ENCODE assay signal across 8 cellular contexts in the genomic region with DNA sequence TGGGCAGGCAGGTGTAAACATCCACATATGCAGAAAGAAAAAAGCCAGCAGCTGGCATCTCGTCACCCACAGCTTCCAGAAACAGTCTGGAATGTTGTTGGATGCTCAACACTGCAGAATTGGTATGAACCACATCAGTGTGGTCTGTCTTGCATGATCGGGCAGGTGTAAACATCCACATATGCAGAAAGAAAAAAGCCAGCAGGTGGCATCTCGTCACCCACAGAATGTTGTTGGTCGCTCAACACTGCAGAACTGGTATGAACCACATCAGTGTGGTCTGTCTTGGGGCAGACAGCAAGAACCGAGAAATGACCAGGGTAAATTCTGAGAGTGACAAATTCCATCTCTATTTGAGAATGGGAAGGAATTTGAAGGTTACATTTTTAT. TPM values are rescaled to one million over a fixed set of nuclear protein-coding genes. Genes with fewer than 3 reads are reported as not detected.
A peak's percentile ranks its signal among the peaks of the same experiment; 100 is the strongest.
DNase-seq lines count a peak whose midpoint lies in the region; ATAC-seq and TF ChIP-seq lines count a peak whose summit lies in the region.
"Had no signal": no experiment of that assay in that cellular context is flagged by ENCODE, and none has a peak within 500 bp of the region (broad histone marks: within the 10 kb centered on the region; RNA-seq: fewer than 3 reads in every experiment).

No MANE protein-coding gene starts in this region.

- no peak overlapping the region for H3K4me3 Mint-ChIP-seq in activated naive CD8-positive, alpha-beta T cell

- H3K27me3 Mint-ChIP-seq in activated naive CD8-positive, alpha-beta T cell: no peaks in the 10 kb centered on the region

- no peaks in the 10 kb centered on the region for H3K36me3 ChIP-seq in upper lobe of right lung

- no peaks in the 10 kb centered on the region for H3K27me3 ChIP-seq in upper lobe of right lung

- intact Hi-C loops in upper lobe of right lung (cut with DNase I): no loop called here

- H3K36me3 Mint-ChIP-seq in activated naive CD8-positive, alpha-beta T cell: peaks cover 11% of the 10 kb centered on the region

- ATAC-seq in GM18508 (IDR thresholded peaks at IDR 0.05; ENCODE audit: insufficient read depth, unreplicated experiment) (peak; percentile 89), GM21528 (IDR thresholded peaks at IDR 0.05; ENCODE audit: low FRiP score, unreplicated experiment) (peak; percentile 86), upper lobe of right lung (peak; percentile 35)

- H3K27ac ChIP-seq in upper lobe of right lung: no peak overlapping the region
- H3K27ac ChIP-seq: SK-N-MC had no signal

- H3K27ac Mint-ChIP-seq in activated naive CD8-positive, alpha-beta T cell: peak overlapping the region; percentile 85

- no peaks in the 10 kb centered on the region for H3K9me3 ChIP-seq in upper lobe of right lung

- no peak overlapping the region for H3K4me3 ChIP-seq in Jurkat, Clone E6-1 (ENCODE audit: low read length)
- H3K4me3 ChIP-seq in upper lobe of right lung: no peak overlapping the region
- H3K4me3 ChIP-seq: SK-N-MC had no signal

- H3K9me3 Mint-ChIP-seq in activated naive CD8-positive, alpha-beta T cell (ENCODE audit: low read depth): no peaks in the 10 kb centered on the region

- no peak for TF ChIP-seq CTCF in upper lobe of right lung (IDR thresholded peaks at IDR 0.05)

- no peaks in the 10 kb centered on the region for H3K4me1 ChIP-seq in upper lobe of right lung

- peaks cover 93% of the 10 kb centered on the region for H3K4me1 Mint-ChIP-seq in activated naive CD8-positive, alpha-beta T cell (ENCODE audit: low read depth)

- DNase-seq in Jurkat, Clone E6-1 (ENCODE audit: low read depth, low spot score): peak; percentile 46
- DNase-seq in upper lobe of right lung (no peak), HPDE6-E6E7 (ENCODE audit: extremely low spot score) (no peak), DMS114 treated with DMSO at 0.1 percent for 48 hours (lab: John Stamatoyannopoulos, UW; ENCODE audit: unreplicated experiment) (no peak)

RNA-seq across cellular contexts. Expression of gene DOCK10, which starts 39.6 kb away (rescaled TPM):
- 20.7 TPM for polyA plus RNA-seq in Jurkat, Clone E6-1 (2012; ENCODE audit: insufficient read depth, insufficient read length)
- 35.8 TPM for total RNA-seq in upper lobe of right lung

Comparison
In these comparisons a context has a peak if more than half of its experiments do, and no peak if none do; other contexts are left out.
1. ATAC-seq: peak in every context shown above with its lines; median percentile 89 in GM18508; 86 in GM21528; 35 in upper lobe of right lung.